8 cellular contexts compared by ENCODE assay signal in genomic region chr2:234495801-234496441, GRCh38. TPM values are rescaled to one million over a fixed set of nuclear protein-coding genes. Genes with fewer than 3 reads are reported as not detected.
DNase-seq lines count a peak whose midpoint lies in the region; ATAC-seq and TF ChIP-seq lines count a peak whose summit lies in the region.

No MANE protein-coding gene starts in this region.

- ATAC-seq in GM19452 (IDR thresholded peaks at IDR 0.05; ENCODE audit: unreplicated experiment) (peak; percentile 3), lung (ENCODE audit: insufficient read depth, low FRiP score) (no peak), GM19467 (IDR thresholded peaks at IDR 0.05; ENCODE audit: unreplicated experiment) (no peak)

- H3K36me3 ChIP-seq in lung (ENCODE audit: control insufficient read depth in 2 of 2, insufficient read depth in 2 of 2, low read length in 2 of 2) (no peaks in the 10 kb centered on the region), tibial nerve (no peaks in the 10 kb centered on the region)

- no peak for TF ChIP-seq CTCF in lung (IDR thresholded peaks at IDR 0.05; ENCODE audit: control extremely low read depth, extremely low read depth)
- TF ChIP-seq CTCF in tibial nerve (IDR thresholded peaks at IDR 0.05), result no peak

- TF ChIP-seq POLR2A in tibial nerve (IDR thresholded peaks at IDR 0.05), result no peak

- H3K27me3 ChIP-seq in lung (ENCODE audit: control insufficient read depth, insufficient read depth) (no peaks in the 10 kb centered on the region), tibial nerve (peaks cover 0 to 15% of the 10 kb centered on the region in 2 donors)

- TF ChIP-seq EP300 in tibial nerve (IDR thresholded peaks at IDR 0.05), result no peak

- H3K4me1 ChIP-seq in lung (ENCODE audit: control insufficient read depth in 2 of 2, insufficient read depth in 2 of 2, low read length in 2 of 2) (peaks cover 0 to 14% of the 10 kb centered on the region in 2 donors), tibial nerve (peaks cover 0 to 22% (median 18%) of the 10 kb centered on the region in 4 donors)

- H3K9me3 ChIP-seq in lung (ENCODE audit: control insufficient read depth in 2 of 2, insufficient read depth in 1 of 2, low read length in 1 of 2) (no peaks in the 10 kb centered on the region), tibial nerve (no peaks in the 10 kb centered on the region)

- 2 to 4% methylated on average over 51 of the region's 51 CpGs for WGBS in lung, 2 donors
- WGBS in tibial nerve, 2 donors, result 4 to 6% methylated on average over 36 to 51 of the region's 51 CpGs

- H3K4me3 ChIP-seq in lung, result peak overlapping the region; percentile 53
- H3K4me3 ChIP-seq in tibial nerve, result peak overlapping the region; percentile 45 to 87 (median 63)

- DNase-seq in AG08396 (ENCODE audit: low spot score), result peak; percentile 25
- DNase-seq in RPMI8226, result peak; percentile 39
- peak; percentile 24 for DNase-seq in cerebellum (ENCODE audit: low spot score)
- no peak for DNase-seq in lung (ENCODE audit: low spot score)
- no peak for DNase-seq in tibial nerve (ENCODE audit: low spot score in 2 of 2)
- DNase-seq in hippocampal formation (lab: John Stamatoyannopoulos, UW), result no peak

- peak overlapping the region in 1 of 2 donors; percentile 55 for H3K27ac ChIP-seq in lung (ENCODE audit: low read depth in 1 of 2, low read length in 1 of 2)
- peak overlapping the region in 2 of 4 donors; percentile 78 to 84 for H3K27ac ChIP-seq in tibial nerve

RNA-seq across cellular contexts. Expression of gene ARL4C, which starts 1.0 kb away (rescaled TPM):
- total RNA-seq in cerebellum, result 17.5 TPM
- 10 to 100 TPM; 13.7 to 16.2 TPM for total RNA-seq in lung
- 1 to 10 TPM; 6.1 to 8.0 TPM for polyA plus RNA-seq in lung
- total RNA-seq in tibial nerve, result 10 to 100 TPM in 3 of 4 donors, 1 to 10 TPM in 1; 5.5 to 13.3 (median 10.8) TPM

Comparison
In these comparisons a context has a peak if more than half of its experiments do, and no peak if none do; other contexts are left out.
1. DNase-seq: peak in AG08396 (single experiment), RPMI8226 (single experiment) and cerebellum (single experiment); none in lung (single experiment), tibial nerve (0 of 2) and hippocampal formation (0 of 2).